Comparison of ENCODE assay signal across 5 cellular contexts in genomic region chr5:84118551-84118950, GRCh38.
"Had no signal": no experiment of that assay in that cellular context is flagged by ENCODE, and none has a peak within 500 bp of the region (broad histone marks: within the 10 kb centered on the region; RNA-seq: fewer than 3 reads in every experiment).

No MANE protein-coding gene starts in this region.

- H2AFZ ChIP-seq: GM23338 had no signal

- DNase-seq: H9, HCEC 1CT had no signal

- H3K27ac ChIP-seq: HL-60 had no signal

- H3K4me3 ChIP-seq: GM23338 had no signal

- H3K4me2 ChIP-seq: GM23338 had no signal

- ATAC-seq: GM23338, HepG2 had no signal
